Comparison of ENCODE assay signal across 12 cellular contexts in genomic region chr17:7612294-7612640, GRCh38. TPM values are rescaled to one million over a fixed set of nuclear protein-coding genes. Genes with fewer than 3 reads are reported as not detected.
A peak's percentile ranks its signal among the peaks of the same experiment; 100 is the strongest.
DNase-seq lines count a peak whose midpoint lies in the region; ATAC-seq, FAIRE-seq and TF ChIP-seq lines count a peak whose summit lies in the region.
"Had no signal": no experiment of that assay in that cellular context is flagged by ENCODE, and none has a peak within 500 bp of the region (broad histone marks: within the 10 kb centered on the region; RNA-seq: fewer than 3 reads in every experiment).

No MANE protein-coding gene starts in this region.

- POLR2A ChIA-PET in Caco-2 (lab: Charles Lee): interaction anchor here (0.5 kb wide), 1 partner anchor 74 kb away, joined by 3 read pairs; no protein-coding TSS in a partner anchor

- peak overlapping the region; percentile 4 for H3K4me2 ChIP-seq in keratinocyte (ENCODE audit: control insufficient read depth, extremely low read depth, insufficient read depth, low read depth, low read length)

- dilution Hi-C loops in keratinocyte (cut with MboI; ENCODE audit: extremely low pct_ligation_motif_present, low sequenced_read_pairs): no loop called here

- H3K27ac ChIP-seq in 22Rv1 (0 out of 2 replicates have a peak overlapping the region, but pooled peaks have one; percentile 19), keratinocyte (ENCODE audit: control insufficient read depth, insufficient read depth, low read length) (no peak overlapping the region)

- peaks cover 66% of the 10 kb centered on the region for H3K79me2 ChIP-seq in keratinocyte (ENCODE audit: control insufficient read depth, insufficient read depth, low read length)

- no peaks in the 10 kb centered on the region for H3K36me3 ChIP-seq in Caco-2 (ENCODE audit: control insufficient read depth, insufficient read depth, low read length)
- peaks cover 0 to 9% of the 10 kb centered on the region in 2 experiments for H3K36me3 ChIP-seq in keratinocyte (ENCODE audit: control insufficient read depth in 2 of 2, extremely low read depth in 1 of 2, insufficient read depth in 2 of 2, low read length in 2 of 2)

- H3K4me1 ChIP-seq in Caco-2 (no peaks in the 10 kb centered on the region), keratinocyte (ENCODE audit: control insufficient read depth, extremely low read depth, insufficient read depth, low read length) (peaks cover 20% of the 10 kb centered on the region)

- H3K4me3 ChIP-seq in Caco-2 (ENCODE audit: low read depth, low read length) (no peak overlapping the region), keratinocyte (ENCODE audit: control insufficient read depth in 2 of 3, extremely low read depth in 1 of 3, insufficient read depth in 2 of 3, low read depth in 1 of 3, low read length in 3 of 3) (peak overlapping the region in 2 of 3 experiments; percentile 2)

- H4K20me1 ChIP-seq in keratinocyte (ENCODE audit: control insufficient read depth, extremely low read depth, insufficient read depth, low read length): peaks cover 3% of the 10 kb centered on the region

- H3K9ac ChIP-seq in keratinocyte (ENCODE audit: control insufficient read depth, extremely low read depth, insufficient read depth, low read length): no peak overlapping the region

- DNase-seq in Caco-2: no peak
- DNase-seq in activated naive CD8-positive, alpha-beta T cell treated with anti-CD3 and anti-CD28 coated beads, Interleukin-2, amount 50 U/mL, for 24 hours: no peak
- DNase-seq in keratinocyte (ENCODE audit: low read depth, low spot score): no peak
- DNase-seq in NCI-H1694 (lab: John Stamatoyannopoulos, UW): no peak
- no peak for DNase-seq in LoVo (ENCODE audit: low spot score)
- DNase-seq: activated naive CD8-positive, alpha-beta T cell treated with anti-CD3 and anti-CD28 coated beads, Interleukin-2, amount 10 ng/mL, durations not matched to agents 7 days and 5 days; kidney; NCI-H2107 had no signal

- FAIRE-seq in keratinocyte (lab: Jason Lieb, UNC): no peak
- FAIRE-seq: kidney, RCC 7860 had no signal

- no peaks in the 10 kb centered on the region for H3K9me3 Mint-ChIP-seq in Caco-2 (ENCODE audit: unreplicated experiment)
- H3K9me3 Mint-ChIP-seq in activated naive CD8-positive, alpha-beta T cell treated with anti-CD3 and anti-CD28 coated beads, Interleukin-2, amount 50 U/mL, for 24 hours: no peaks in the 10 kb centered on the region
- H3K9me3 Mint-ChIP-seq: activated naive CD8-positive, alpha-beta T cell treated with anti-CD3 and anti-CD28 coated beads, Interleukin-2, amount 10 ng/mL, durations not matched to agents 7 days and 5 days had no signal

- intact Hi-C loops in Caco-2 (cut with micrococcal nuclease; ENCODE audit: unreplicated experiment): no loop called here

- no peak for TF ChIP-seq CTCF in 22Rv1 (IDR thresholded peaks at IDR 0.05)
- TF ChIP-seq CTCF in Caco-2 (IDR thresholded peaks at IDR 0.05; ENCODE audit: insufficient read depth in 1 of 2, low read depth in 1 of 2, low read length in 1 of 2, severe bottlenecking in 1 of 2, unreplicated experiment in 1 of 2): no peak
- no peak for TF ChIP-seq CTCF in keratinocyte (optimal IDR thresholded peaks at IDR 0.05 in 1 of 3, IDR thresholded peaks at IDR 0.05 in 1 of 3, conservative IDR thresholded peaks at IDR 0.05 in 1 of 3; ENCODE audit: extremely low read depth in 1 of 3, insufficient read depth in 2 of 3, low read length in 3 of 3)

- no peak overlapping the region for H2AFZ ChIP-seq in keratinocyte (ENCODE audit: control insufficient read depth, low read length)

- H3K27me3 Mint-ChIP-seq in Caco-2 (ENCODE audit: insufficient read depth, unreplicated experiment): no peaks in the 10 kb centered on the region
- peaks cover 1% of the 10 kb centered on the region for H3K27me3 Mint-ChIP-seq in activated naive CD8-positive, alpha-beta T cell treated with anti-CD3 and anti-CD28 coated beads, Interleukin-2, amount 50 U/mL, for 24 hours
- H3K27me3 Mint-ChIP-seq: activated naive CD8-positive, alpha-beta T cell treated with anti-CD3 and anti-CD28 coated beads, Interleukin-2, amount 10 ng/mL, durations not matched to agents 7 days and 5 days had no signal

- H3K9me3 ChIP-seq in Caco-2: no peaks in the 10 kb centered on the region
- H3K9me3 ChIP-seq in keratinocyte (ENCODE audit: control insufficient read depth, low read depth, low read length): no peaks in the 10 kb centered on the region

- CTCF ChIA-PET in Caco-2 (lab: Charles Lee): no interaction called here

- ATAC-seq in activated naive CD8-positive, alpha-beta T cell treated with anti-CD3 and anti-CD28 coated beads, Interleukin-2, amount 50 U/mL, for 24 hours: no peak
- ATAC-seq in HG03457 (IDR thresholded peaks at IDR 0.05; ENCODE audit: unreplicated experiment) (no peak), HG02571 (IDR thresholded peaks at IDR 0.05; ENCODE audit: unreplicated experiment) (no peak)

- no peaks in the 10 kb centered on the region for H3K27me3 ChIP-seq in Caco-2 (replicated peaks; ENCODE audit: control insufficient read depth, insufficient read depth, low read length)
- no peaks in the 10 kb centered on the region for H3K27me3 ChIP-seq in keratinocyte (ENCODE audit: control insufficient read depth, extremely low read depth, insufficient read depth, low read length)

- no peaks in the 10 kb centered on the region for H3K9me1 ChIP-seq in keratinocyte (ENCODE audit: control insufficient read depth, extremely low read depth, insufficient read depth, low read length)

- H3K4me1 Mint-ChIP-seq in Caco-2 (ENCODE audit: low read depth, unreplicated experiment): peaks cover 20% of the 10 kb centered on the region
- peaks cover 43% of the 10 kb centered on the region for H3K4me1 Mint-ChIP-seq in activated naive CD8-positive, alpha-beta T cell treated with anti-CD3 and anti-CD28 coated beads, Interleukin-2, amount 50 U/mL, for 24 hours

- peaks cover 31% of the 10 kb centered on the region for H3K36me3 Mint-ChIP-seq in Caco-2 (ENCODE audit: insufficient read depth, unreplicated experiment)
- H3K36me3 Mint-ChIP-seq in activated naive CD8-positive, alpha-beta T cell treated with anti-CD3 and anti-CD28 coated beads, Interleukin-2, amount 50 U/mL, for 24 hours (ENCODE audit: low read depth): peaks cover 21% of the 10 kb centered on the region

- BruUV-seq in Caco-2 (replicated peaks; lab: Mats Ljungman, UMichigan): no TSS peak

- H3K27ac Mint-ChIP-seq in Caco-2 (ENCODE audit: unreplicated experiment): peak overlapping the region; percentile 30
- no peak overlapping the region for H3K27ac Mint-ChIP-seq in activated naive CD8-positive, alpha-beta T cell treated with anti-CD3 and anti-CD28 coated beads, Interleukin-2, amount 50 U/mL, for 24 hours

- H3K4me3 Mint-ChIP-seq in Caco-2 (ENCODE audit: unreplicated experiment): peak overlapping the region; percentile 98
- H3K4me3 Mint-ChIP-seq in activated naive CD8-positive, alpha-beta T cell treated with anti-CD3 and anti-CD28 coated beads, Interleukin-2, amount 50 U/mL, for 24 hours: peak overlapping the region; percentile 30

RNA-seq across cellular contexts. Expression of gene FXR2, which starts 2.4 kb away (rescaled TPM):
- total RNA-seq in Caco-2 (2022): 20.5 and 25.3 TPM in 2 replicates
- 30.6 to 44.3 TPM (median 32.2 TPM) in 3 replicates for polyA plus RNA-seq in keratinocyte
- 18.0 TPM for polyA plus RNA-seq in keratinocyte (2011; ENCODE audit: low read depth)
- polyA plus RNA-seq in keratinocyte (2011; cell fraction: cytosol; rRNA removed): 30.5 and 40.9 TPM in 2 replicates
- 54.7 and 71.5 TPM in 2 replicates for polyA plus RNA-seq in keratinocyte (2011; cell fraction: nucleus; rRNA removed)
- polyA plus RNA-seq in keratinocyte (2012; ENCODE audit: low replicate concordance): 27.7 and 31.6 TPM in 2 replicates
- polyA minus RNA-seq in keratinocyte: 30.3 to 82.2 TPM (median 47.0 TPM) in 3 replicates
- 51.0 TPM for polyA minus RNA-seq in keratinocyte (2011; cell fraction: cytosol; rRNA and poly(A)+ RNA removed)
- 21.5 and 22.6 TPM in 2 replicates for polyA minus RNA-seq in keratinocyte (2011; cell fraction: nucleus; rRNA and poly(A)+ RNA removed)

RNA-seq across cellular contexts. Expression of gene SAT2, which starts 15.4 kb away (rescaled TPM):
- total RNA-seq in Caco-2 (2022): 33.0 TPM in 2 replicates
- 23.5 to 26.9 TPM (median 25.8 TPM) in 3 replicates for polyA plus RNA-seq in keratinocyte
- 43.2 TPM for polyA plus RNA-seq in keratinocyte (2011; ENCODE audit: low read depth)
- 20.9 and 25.2 TPM in 2 replicates for polyA plus RNA-seq in keratinocyte (2011; cell fraction: cytosol; rRNA removed)
- 37.4 and 39.0 TPM in 2 replicates for polyA plus RNA-seq in keratinocyte (2011; cell fraction: nucleus; rRNA removed)
- polyA plus RNA-seq in keratinocyte (2012; ENCODE audit: low replicate concordance): 41.1 and 68.2 TPM in 2 replicates
- 6.8 to 8.1 TPM (median 7.4 TPM) in 3 replicates for polyA minus RNA-seq in keratinocyte
- polyA minus RNA-seq in keratinocyte (2011; cell fraction: cytosol; rRNA and poly(A)+ RNA removed): 7.1 TPM
- polyA minus RNA-seq in keratinocyte (2011; cell fraction: nucleus; rRNA and poly(A)+ RNA removed): 3.7 and 5.3 TPM in 2 replicates

RNA-seq across cellular contexts. Expression of gene SHBG, which starts 17.7 kb away (rescaled TPM):
- 0.93 and 1.2 TPM in 2 replicates for total RNA-seq in Caco-2 (2022)
- 0.14 to 0.44 TPM (median 0.23 TPM) in 3 replicates for polyA plus RNA-seq in keratinocyte
- not detected for polyA plus RNA-seq in keratinocyte (2011; ENCODE audit: low read depth)
- 0.12 and 0.17 TPM in 2 replicates for polyA plus RNA-seq in keratinocyte (2011; cell fraction: cytosol; rRNA removed)
- polyA plus RNA-seq in keratinocyte (2011; cell fraction: nucleus; rRNA removed): 0.17 and 0.41 TPM in 2 replicates
- polyA plus RNA-seq in keratinocyte (2012; ENCODE audit: low replicate concordance): 0.27 and 0.28 TPM in 2 replicates
- not detected in 3 replicates for polyA minus RNA-seq in keratinocyte
- polyA minus RNA-seq in keratinocyte (2011; cell fraction: cytosol; rRNA and poly(A)+ RNA removed): not detected
- 0.63 TPM in 1 of 2 replicates, not detected in the other for polyA minus RNA-seq in keratinocyte (2011; cell fraction: nucleus; rRNA and poly(A)+ RNA removed)
- total RNA-seq: activated naive CD8-positive, alpha-beta T cell treated with anti-CD3 and anti-CD28 coated beads, Interleukin-2, amount 10 ng/mL, durations not matched to agents 7 days and 5 days had no signal

RNA-seq across cellular contexts. Expression of gene SOX15, which starts 22.4 kb away (rescaled TPM):
- total RNA-seq in Caco-2 (2022): 0.53 TPM in 1 of 2 replicates, not detected in the other
- 85.7 to 111 TPM (median 86.2 TPM) in 3 replicates for polyA plus RNA-seq in keratinocyte
- polyA plus RNA-seq in keratinocyte (2011; ENCODE audit: low read depth): 21.8 TPM
- polyA plus RNA-seq in keratinocyte (2011; cell fraction: cytosol; rRNA removed): 60.4 and 130 TPM in 2 replicates
- polyA plus RNA-seq in keratinocyte (2011; cell fraction: nucleus; rRNA removed): 100.0 and 127 TPM in 2 replicates
- 93.4 and 183 TPM in 2 replicates for polyA plus RNA-seq in keratinocyte (2012; ENCODE audit: low replicate concordance)
- polyA minus RNA-seq in keratinocyte: 38.9 to 110 TPM (median 44.2 TPM) in 3 replicates
- polyA minus RNA-seq in keratinocyte (2011; cell fraction: cytosol; rRNA and poly(A)+ RNA removed): 177 TPM
- 83.3 and 86.1 TPM in 2 replicates for polyA minus RNA-seq in keratinocyte (2011; cell fraction: nucleus; rRNA and poly(A)+ RNA removed)

RNA-seq across cellular contexts. Expression of gene MPDU1, which starts 28.6 kb away (rescaled TPM):
- total RNA-seq in Caco-2 (2022): 44.2 and 49.7 TPM in 2 replicates
- polyA plus RNA-seq in keratinocyte: 57.8 to 71.5 TPM (median 63.0 TPM) in 3 replicates
- polyA plus RNA-seq in keratinocyte (2011; ENCODE audit: low read depth): 4.6 TPM
- 34.9 and 50.7 TPM in 2 replicates for polyA plus RNA-seq in keratinocyte (2011; cell fraction: cytosol; rRNA removed)
- polyA plus RNA-seq in keratinocyte (2011; cell fraction: nucleus; rRNA removed): 59.1 and 75.4 TPM in 2 replicates
- 32.9 and 34.3 TPM in 2 replicates for polyA plus RNA-seq in keratinocyte (2012; ENCODE audit: low replicate concordance)
- polyA minus RNA-seq in keratinocyte: 56.7 to 87.7 TPM (median 77.3 TPM) in 3 replicates
- polyA minus RNA-seq in keratinocyte (2011; cell fraction: cytosol; rRNA and poly(A)+ RNA removed): 35.3 TPM
- polyA minus RNA-seq in keratinocyte (2011; cell fraction: nucleus; rRNA and poly(A)+ RNA removed): 21.5 and 22.4 TPM in 2 replicates
